16 cellular contexts compared by ENCODE assay signal in genomic region chr14:22835505-22835904, GRCh38. TPM values are rescaled to one million over a fixed set of nuclear protein-coding genes. Genes with fewer than 3 reads are reported as not detected.
A peak's percentile ranks its signal among the peaks of the same experiment; 100 is the strongest.
DNase-seq lines count a peak whose midpoint lies in the region; ATAC-seq and TF ChIP-seq lines count a peak whose summit lies in the region.
"Had no signal": no experiment of that assay in that cellular context is flagged by ENCODE, and none has a peak within 500 bp of the region (broad histone marks: within the 10 kb centered on the region; RNA-seq: fewer than 3 reads in every experiment).

No MANE protein-coding gene starts in this region.

- TF ChIP-seq POLR2A in vagina (IDR thresholded peaks at IDR 0.05): no peak
- TF ChIP-seq POLR2A in GM18505 (IDR thresholded peaks at IDR 0.05; ENCODE audit: borderline replicate concordance, extremely low read depth, insufficient read depth, insufficient read length): no peak

- intact Hi-C loops in heart right ventricle (cut with DNase I): no loop called here
- intact Hi-C loops in Right ventricle myocardium inferior (cut with DNase I): loop anchor here (1.0 to 5.0 kb wide), 2 partner anchors 17 to 268 kb away; no protein-coding TSS in a partner anchor
- intact Hi-C loops in colonic mucosa (cut with DNase I): no loop called here
- intact Hi-C loops in vagina (cut with DNase I): no loop called here

- H3K27me3 ChIP-seq in heart right ventricle (peaks cover 0 to 9% (median 0%) of the 10 kb centered on the region in 7 donors), colonic mucosa (no peaks in the 10 kb centered on the region), vagina (no peaks in the 10 kb centered on the region)
- H3K27me3 ChIP-seq: testis had no signal

- H3K4me3 ChIP-seq in heart right ventricle (no peak overlapping the region), colonic mucosa (no peak overlapping the region), vagina (no peak overlapping the region)
- H3K4me3 ChIP-seq: GM12878 had no signal

- DNase-seq in heart right ventricle: no peak
- DNase-seq in Right ventricle myocardium inferior (ENCODE audit: missing footprints): no peak
- DNase-seq in colonic mucosa: no peak
- no peak for DNase-seq in naive thymus-derived CD8-positive, alpha-beta T cell
- DNase-seq in vagina (ENCODE audit: extremely low spot score in 2 of 2): no peak
- no peak for DNase-seq in COR-L47 (lab: John Stamatoyannopoulos, UW)
- DNase-seq in DMS 273 (lab: John Stamatoyannopoulos, UW; ENCODE audit: unreplicated experiment): no peak
- DNase-seq: activated CD4-positive, CD25-positive, alpha-beta regulatory T cell; activated T-cell treated with anti-CD3 and anti-CD28 coated beads for 4 hours; KBM-7; NCI-H146; NCI-H82; testis had no signal

- H3K4me1 ChIP-seq in heart right ventricle (peaks cover 7 to 44% (median 34%) of the 10 kb centered on the region in 9 donors), colonic mucosa (peaks cover 3% of the 10 kb centered on the region), vagina (peaks cover 36% of the 10 kb centered on the region)

- H3K27ac ChIP-seq in heart right ventricle (peak overlapping the region in 6 of 10 donors; percentile 91 to 97 (median 94)), colonic mucosa (no peak overlapping the region), vagina (peak overlapping the region; percentile 96)

- H3K36me3 Mint-ChIP-seq in naive thymus-derived CD8-positive, alpha-beta T cell: peaks cover 0 to 39% (median 1%) of the 10 kb centered on the region in 3 donors

- H3K9me3 Mint-ChIP-seq in naive thymus-derived CD8-positive, alpha-beta T cell: no peaks in the 10 kb centered on the region
- H3K9me3 Mint-ChIP-seq: memory B cell had no signal

- H3K27ac Mint-ChIP-seq in naive thymus-derived CD8-positive, alpha-beta T cell: peak overlapping the region in 8 of 10 donors; percentile 20 to 89 (median 60)

- ATAC-seq in heart right ventricle: no peak
- no peak for ATAC-seq in Right ventricle myocardium inferior
- no peak for ATAC-seq in naive thymus-derived CD8-positive, alpha-beta T cell
- ATAC-seq in GM18505 (IDR thresholded peaks at IDR 0.05; ENCODE audit: unreplicated experiment): no peak
- ATAC-seq: GM12878 had no signal

- peaks cover 21 to 58% (median 27%) of the 10 kb centered on the region in 4 donors for H3K4me1 Mint-ChIP-seq in naive thymus-derived CD8-positive, alpha-beta T cell

- peaks cover 0 to 22% (median 4%) of the 10 kb centered on the region in 5 donors for H3K27me3 Mint-ChIP-seq in naive thymus-derived CD8-positive, alpha-beta T cell

- TF ChIP-seq CTCF in heart right ventricle (IDR thresholded peaks at IDR 0.05) (no peak), colonic mucosa (IDR thresholded peaks at IDR 0.05) (no peak), vagina (IDR thresholded peaks at IDR 0.05) (no peak)

- peak overlapping the region; percentile 94 to 96 for H3K9ac ChIP-seq in colonic mucosa (ENCODE audit: low read depth in 2 of 2, low read length in 2 of 2)

- H3K36me3 ChIP-seq in heart right ventricle (peaks cover 0 to 43% (median 0%) of the 10 kb centered on the region in 9 donors), colonic mucosa (no peaks in the 10 kb centered on the region), vagina (peaks cover 0 to 10% of the 10 kb centered on the region in 2 donors)

- H3K9me3 ChIP-seq in heart right ventricle: no peaks in the 10 kb centered on the region
- no peaks in the 10 kb centered on the region for H3K9me3 ChIP-seq in colonic mucosa
- H3K9me3 ChIP-seq in vagina: no peaks in the 10 kb centered on the region
- H3K9me3 ChIP-seq: testis had no signal

- H3K4me3 Mint-ChIP-seq in naive thymus-derived CD8-positive, alpha-beta T cell: peak overlapping the region in 8 of 10 donors; percentile 8 to 93 (median 62)
- H3K4me3 Mint-ChIP-seq: memory B cell had no signal

- WGBS in heart right ventricle, 2 donors: 71 to 79% methylated on average over 3 of the region's 3 CpGs

- POLR2A ChIA-PET in naive thymus-derived CD8-positive, alpha-beta T cell (lab: Charles Lee): interaction anchor here (0.5 to 1.1 kb wide), 3 partner anchors 25 to 182 kb away, joined by 3 to 4 read pairs (median 3); no protein-coding TSS in a partner anchor

RNA-seq across cellular contexts. Expression of gene MMP14, which starts 0.9 kb away (rescaled TPM):
- 10 to 100 TPM; 13.6 to 43.3 (median 20.2) TPM for total RNA-seq in heart right ventricle
- 10 to 100 TPM; 24.8 to 27.4 TPM for polyA plus RNA-seq in heart right ventricle
- total RNA-seq in Right ventricle myocardium inferior: 26.0 TPM
- 10 to 100 TPM; 59.1 to 82.8 TPM for total RNA-seq in colonic mucosa
- total RNA-seq in naive thymus-derived CD8-positive, alpha-beta T cell: 1 to 10 TPM; 2.5 to 3.3 TPM
- not detected for polyA plus RNA-seq in naive thymus-derived CD8-positive, alpha-beta T cell
- 187 TPM for total RNA-seq in vagina

RNA-seq across cellular contexts. Expression of gene MRPL52, which starts 5.8 kb away (rescaled TPM):
- total RNA-seq in heart right ventricle: 100 to 1,000 TPM in 7 of 10 donors, 10 to 100 TPM in 3; 90.1 to 117 (median 106) TPM
- 100 to 1,000 TPM; 136 to 300 TPM for polyA plus RNA-seq in heart right ventricle
- 110 TPM for total RNA-seq in Right ventricle myocardium inferior
- 100 to 1,000 TPM in 1 of 2 donors, 10 to 100 TPM in 1; 79.1 to 156 TPM for total RNA-seq in colonic mucosa
- 10 to 100 TPM; 69.9 to 75.3 TPM for total RNA-seq in naive thymus-derived CD8-positive, alpha-beta T cell
- 100 to 1,000 TPM; 120 to 155 (median 148) TPM for polyA plus RNA-seq in naive thymus-derived CD8-positive, alpha-beta T cell
- total RNA-seq in vagina: 68.0 TPM

RNA-seq across cellular contexts. Expression of gene SLC7A7, which starts 20.3 kb away (rescaled TPM):
- 10 to 100 TPM in 1 of 10 donors, 1 to 10 TPM in 9; 1.1 to 16.1 (median 2.8) TPM for total RNA-seq in heart right ventricle
- 1 to 10 TPM; 2.3 to 3.7 TPM for polyA plus RNA-seq in heart right ventricle
- total RNA-seq in Right ventricle myocardium inferior: 5.8 TPM
- total RNA-seq in colonic mucosa: 1 to 10 TPM; 2.7 to 7.0 TPM
- 1 to 10 TPM; 2.6 to 3.5 TPM for total RNA-seq in naive thymus-derived CD8-positive, alpha-beta T cell
- polyA plus RNA-seq in naive thymus-derived CD8-positive, alpha-beta T cell: under 1 TPM; 0.13 to 0.46 (median 0.26) TPM
- total RNA-seq in vagina: 7.4 TPM

RNA-seq across cellular contexts. Expression of gene LRP10, which starts 36.0 kb away (rescaled TPM):
- 100 to 1,000 TPM in 1 of 10 donors, 10 to 100 TPM in 9; 39.3 to 101 (median 50.9) TPM for total RNA-seq in heart right ventricle
- 10 to 100 TPM; 10.3 to 38.4 TPM for polyA plus RNA-seq in heart right ventricle
- 59.2 TPM for total RNA-seq in Right ventricle myocardium inferior
- 100 to 1,000 TPM; 204 to 222 TPM for total RNA-seq in colonic mucosa
- total RNA-seq in naive thymus-derived CD8-positive, alpha-beta T cell: 10 to 100 TPM; 70.5 to 72.6 TPM
- 10 to 100 TPM; 49.4 to 67.5 (median 52.2) TPM for polyA plus RNA-seq in naive thymus-derived CD8-positive, alpha-beta T cell
- total RNA-seq in vagina: 137 TPM

RNA-seq across cellular contexts. Expression of gene REM2, which starts 47.5 kb away (rescaled TPM):
- total RNA-seq in heart right ventricle (under 1 TPM in 4 of 10 donors, not detected in 6; 0.14 to 0.25 (median 0.18) TPM), Right ventricle myocardium inferior (not detected), colonic mucosa (under 1 TPM; 0.24 to 0.30 TPM), vagina (3.9 TPM)
- under 1 TPM; 0.07 to 0.22 TPM for polyA plus RNA-seq in heart right ventricle
- total RNA-seq in naive thymus-derived CD8-positive, alpha-beta T cell: 1 to 10 TPM; 4.8 to 5.7 TPM
- polyA plus RNA-seq in naive thymus-derived CD8-positive, alpha-beta T cell: under 1 TPM; 0.15 to 0.72 (median 0.29) TPM
